ENCODE assay signal across 1 cellular context in genomic region chr1:168110896-168111545, GRCh38.
TF ChIP-seq lines count a peak whose summit lies in the region.

No MANE protein-coding gene starts in this region.

TF ChIP-seq in WTC11, 78 proteins besides CTCF, POLR2A, EP300 and RAD21 (continued from another document):
- TF ChIP-seq E2F5 (CRISPR knock-in tag; IDR thresholded peaks at IDR 0.05), result no peak
- no peak for TF ChIP-seq ZNF423 (CRISPR knock-in tag; IDR thresholded peaks at IDR 0.05)
- TF ChIP-seq JAZF1 (CRISPR knock-in tag; IDR thresholded peaks at IDR 0.05), result no peak
